10 cellular contexts compared by ENCODE assay signal in genomic region chr18:74234326-74235171, GRCh38. TPM values are rescaled to one million over a fixed set of nuclear protein-coding genes. Genes with fewer than 3 reads are reported as not detected.
DNase-seq lines count a peak whose midpoint lies in the region; ATAC-seq and TF ChIP-seq lines count a peak whose summit lies in the region.
"Had no signal": no experiment of that assay in that cellular context is flagged by ENCODE, and none has a peak within 500 bp of the region (broad histone marks: within the 10 kb centered on the region; RNA-seq: fewer than 3 reads in every experiment).

No MANE protein-coding gene starts in this region.

- intact Hi-C loops in PC-3 (cut with micrococcal nuclease) = no loop called here

- peak overlapping the region; percentile 68 for H3K27ac ChIP-seq in PC-3 (ENCODE audit: low read length)
- H3K27ac ChIP-seq: BLaER1 treated with 17β-estradiol and CSF1 and Interleukin-3, amounts not matched to agents 10 nM and 100 nM had no signal

- no peaks in the 10 kb centered on the region for H3F3A ChIP-seq in PC-3 (ENCODE audit: low read length, unreplicated experiment)

- H3K4me1 Mint-ChIP-seq in nephron progenitor cell (peaks cover 11% of the 10 kb centered on the region), HFFc6 (ENCODE audit: low read depth) (peaks cover 9% of the 10 kb centered on the region)

- H3K4me3 Mint-ChIP-seq in nephron progenitor cell (no peak overlapping the region), HFFc6 (no peak overlapping the region)

- H3K9ac ChIP-seq in PC-3 (ENCODE audit: low read length) = no peak overlapping the region
- H3K9ac ChIP-seq: BLaER1 treated with 17β-estradiol and CSF1 and Interleukin-3, amounts not matched to agents 10 nM and 100 nM had no signal

- peaks cover 30% of the 10 kb centered on the region for H3K4me1 ChIP-seq in PC-3 (ENCODE audit: insufficient read depth, low read length)
- H3K4me1 ChIP-seq: BLaER1 treated with 17β-estradiol and CSF1 and Interleukin-3, amounts not matched to agents 10 nM and 100 nM had no signal

- H3K9me3 ChIP-seq in PC-3 (ENCODE audit: low read length) = no peaks in the 10 kb centered on the region
- H3K9me3 ChIP-seq: BLaER1 treated with 17β-estradiol and CSF1 and Interleukin-3, amounts not matched to agents 10 nM and 100 nM had no signal

- no peak for TF ChIP-seq CTCF in PC-3 (conservative IDR thresholded peaks at IDR 0.05; ENCODE audit: low read depth, low read length)
- no peak for TF ChIP-seq CTCF in fibroblast of pulmonary artery (IDR thresholded peaks at IDR 0.05; ENCODE audit: low read length, missing control alignments)
- TF ChIP-seq CTCF in nephron progenitor cell (IDR thresholded peaks at IDR 0.05) = no peak
- TF ChIP-seq CTCF in HFFc6 (IDR thresholded peaks at IDR 0.05) = no peak

- no peaks in the 10 kb centered on the region for H3K9me2 ChIP-seq in PC-3 (replicated peaks; ENCODE audit: low read length)

- no peaks in the 10 kb centered on the region for H4K20me1 ChIP-seq in PC-3 (ENCODE audit: low read length)
- H4K20me1 ChIP-seq: BLaER1 treated with 17β-estradiol and CSF1 and Interleukin-3, amounts not matched to agents 10 nM and 100 nM had no signal

- H3K9me3 Mint-ChIP-seq in nephron progenitor cell (no peaks in the 10 kb centered on the region), HFFc6 (no peaks in the 10 kb centered on the region)

- CTCF ChIA-PET in PC-3 (lab: Charles Lee) = no interaction called here

- H3K4me2 ChIP-seq in PC-3 (ENCODE audit: low read length) = peak overlapping the region; percentile 5

- peak overlapping the region; percentile 40 for H3K27ac Mint-ChIP-seq in nephron progenitor cell
- no peak overlapping the region for H3K27ac Mint-ChIP-seq in HFFc6

- H3K79me2 ChIP-seq in PC-3 (ENCODE audit: low read length) = no peaks in the 10 kb centered on the region

- peaks cover 7% of the 10 kb centered on the region for H3K27me3 Mint-ChIP-seq in nephron progenitor cell (ENCODE audit: low read depth, poor library complexity)
- H3K27me3 Mint-ChIP-seq in HFFc6 (ENCODE audit: insufficient read depth) = peaks cover 22% of the 10 kb centered on the region

- H3K4me3 ChIP-seq in PC-3 (ENCODE audit: low read length) (no peak overlapping the region), fibroblast of pulmonary artery (replicated peaks; ENCODE audit: low read depth, low read length) (no peak overlapping the region)
- H3K4me3 ChIP-seq: BLaER1 treated with 17β-estradiol and CSF1 and Interleukin-3, amounts not matched to agents 10 nM and 100 nM had no signal

- BruUV-seq in PC-3 (replicated peaks; lab: Mats Ljungman, UMichigan) = no TSS peak

- ATAC-seq in PC-3 (peak; percentile 58), HG03196 (IDR thresholded peaks at IDR 0.05; ENCODE audit: unreplicated experiment) (no peak)

- no peaks in the 10 kb centered on the region for H3K27me3 ChIP-seq in PC-3 (ENCODE audit: low read length)
- H3K27me3 ChIP-seq: BLaER1 treated with 17β-estradiol and CSF1 and Interleukin-3, amounts not matched to agents 10 nM and 100 nM had no signal

- POLR2A ChIA-PET in PC-3 (lab: Charles Lee; ENCODE audit: unreplicated experiment) = no interaction called here

- no peak overlapping the region for H2AFZ ChIP-seq in PC-3 (ENCODE audit: low read length)

- DNase-seq in AG08396 (ENCODE audit: low spot score) (peak; percentile 24), PC-3 (peak; percentile 73), fibroblast of pulmonary artery (ENCODE audit: low read depth) (peak; percentile 98), nephron progenitor cell (no peak), hypothalamus (lab: John Stamatoyannopoulos, UW) (no peak), HFFc6 (no peak), Kasumi-1 (lab: John Stamatoyannopoulos, UW) (no peak)

- H3K36me3 ChIP-seq in PC-3 (ENCODE audit: low read depth, low read length) = no peaks in the 10 kb centered on the region
- H3K36me3 ChIP-seq: BLaER1 treated with 17β-estradiol and CSF1 and Interleukin-3, amounts not matched to agents 10 nM and 100 nM had no signal

- H3K36me3 Mint-ChIP-seq in nephron progenitor cell (ENCODE audit: low read depth) (no peaks in the 10 kb centered on the region), HFFc6 (ENCODE audit: low read depth) (no peaks in the 10 kb centered on the region)

RNA-seq across cellular contexts. Expression of gene CYB5A, which starts 57.2 kb away (rescaled TPM):
- 98.0 and 130 TPM in 2 replicates for total RNA-seq in PC-3 (2014; rRNA removed)
- 10 to 100 TPM; 60.4 to 83.3 (median 69.1) TPM for total RNA-seq in HFFc6 (2021; fragmentation: NEBNext Ultra II Directional; extraction: Animal tissue kit (Norgen Biotek cat#: 25700))
- total RNA-seq: OCI-LY7 had no signal

Comparison
In these comparisons a context has a peak if more than half of its experiments do, and no peak if none do; other contexts are left out.
1. DNase-seq: peak in AG08396 (single experiment), PC-3 (single experiment) and fibroblast of pulmonary artery (single experiment); none in nephron progenitor cell (single experiment), hypothalamus (0 of 51), HFFc6 (single experiment) and Kasumi-1 (0 of 2).